23 cellular contexts compared by ENCODE assay signal in genomic region chr9:97059661-97060060, GRCh38. TPM values are rescaled to one million over a fixed set of nuclear protein-coding genes. Genes with fewer than 3 reads are reported as not detected.
DNase-seq lines count a peak whose midpoint lies in the region; ATAC-seq and TF ChIP-seq lines count a peak whose summit lies in the region.
"Had no signal": no experiment of that assay in that cellular context is flagged by ENCODE, and none has a peak within 500 bp of the region (broad histone marks: within the 10 kb centered on the region; RNA-seq: fewer than 3 reads in every experiment).

No MANE protein-coding gene starts in this region.

- peak overlapping the region; percentile 84 for H3K9ac ChIP-seq in mammary epithelial cell (ENCODE audit: insufficient read depth, low read length)
- H3K9ac ChIP-seq in smooth muscle cell (ENCODE audit: low read depth), result no peak overlapping the region

- 11% methylated on average over 2 of the region's 2 CpGs for WGBS in mammary epithelial cell (ENCODE audit: low coverage, missing lambda C conversion rate)
- 63% methylated on average over 2 of the region's 2 CpGs for WGBS in smooth muscle cell (ENCODE audit: low lambda C conversion rate)

- H3K4me3 Mint-ChIP-seq in activated naive CD4-positive, alpha-beta T cell treated with anti-CD3 and anti-CD28 coated beads, Interleukin-2, amount 50 U/mL, for 24 hours, result no peak overlapping the region
- H3K4me3 Mint-ChIP-seq in CD4-positive, alpha-beta T cell, result no peak overlapping the region
- H3K4me3 Mint-ChIP-seq: activated CD4-positive, alpha-beta T cell treated with anti-CD3 and anti-CD28 coated beads, Interleukin-2, amount 10 ng/mL, durations not matched to agents 24 days and 14 days; stimulated activated memory B cell treated with anti-CD40 and anti-IgM and Interleukin-4, amounts not matched to agents 10 μg/mL and 1 μg/mL and 100 μg/mL, for 72 hours had no signal

- H3K27ac Mint-ChIP-seq in activated naive CD4-positive, alpha-beta T cell treated with anti-CD3 and anti-CD28 coated beads, Interleukin-2, amount 50 U/mL, for 24 hours, result peak overlapping the region; percentile 87
- no peak overlapping the region for H3K27ac Mint-ChIP-seq in CD4-positive, alpha-beta T cell
- H3K27ac Mint-ChIP-seq: activated CD4-positive, alpha-beta T cell treated with anti-CD3 and anti-CD28 coated beads, Interleukin-2, amount 10 ng/mL, durations not matched to agents 24 days and 14 days; stimulated activated memory B cell treated with anti-CD40 and anti-IgM and Interleukin-4, amounts not matched to agents 10 μg/mL and 1 μg/mL and 100 μg/mL, for 72 hours had no signal

- in situ Hi-C loops in mammary epithelial cell (cut with MboI; ENCODE audit: low sequenced_read_pairs in 2 of 2), result no loop called here

- H3K27ac ChIP-seq in mammary epithelial cell (ENCODE audit: insufficient read depth, low read depth, low read length), result peak overlapping the region; percentile 98
- peak overlapping the region; percentile 58 for H3K27ac ChIP-seq in smooth muscle cell (ENCODE audit: low read depth)
- no peak overlapping the region for H3K27ac ChIP-seq in vagina
- no peak overlapping the region for H3K27ac ChIP-seq in CD4-positive, alpha-beta T cell (ENCODE audit: low read depth, low read length)
- H3K27ac ChIP-seq: brain microvascular endothelial cell, C4-2B, coronary artery, gastroesophageal sphincter, right atrium auricular region, transverse colon had no signal

- H3K4me1 ChIP-seq in mammary epithelial cell (ENCODE audit: insufficient read depth, low read length), result peaks cover 29% of the 10 kb centered on the region
- no peaks in the 10 kb centered on the region for H3K4me1 ChIP-seq in smooth muscle cell (ENCODE audit: low read depth)
- no peaks in the 10 kb centered on the region for H3K4me1 ChIP-seq in vagina
- H3K4me1 ChIP-seq: gastroesophageal sphincter, right atrium auricular region, transverse colon had no signal

- H3K4me2 ChIP-seq in mammary epithelial cell (ENCODE audit: insufficient read depth, low read depth, low read length), result peak overlapping the region; percentile 49
- H3K4me2 ChIP-seq in smooth muscle cell, result no peak overlapping the region

- H3K36me3 Mint-ChIP-seq in activated naive CD4-positive, alpha-beta T cell treated with anti-CD3 and anti-CD28 coated beads, Interleukin-2, amount 50 U/mL, for 24 hours, result no peaks in the 10 kb centered on the region
- no peaks in the 10 kb centered on the region for H3K36me3 Mint-ChIP-seq in CD4-positive, alpha-beta T cell (ENCODE audit: low read depth)
- H3K36me3 Mint-ChIP-seq: stimulated activated memory B cell treated with anti-CD40 and anti-IgM and Interleukin-4, amounts not matched to agents 10 μg/mL and 1 μg/mL and 100 μg/mL, for 72 hours had no signal

- no peak for ATAC-seq in CD4-positive, alpha-beta T cell (ENCODE audit: poor library complexity)
- ATAC-seq: gastroesophageal sphincter; Panc1; stimulated activated memory B cell treated with anti-CD40 and anti-IgM and Interleukin-4, amounts not matched to agents 10 μg/mL and 1 μg/mL and 100 μg/mL, for 72 hours had no signal

- POLR2A ChIA-PET in CD4-positive, alpha-beta T cell (lab: Charles Lee), result no interaction called here

- no peaks in the 10 kb centered on the region for H4K20me1 ChIP-seq in mammary epithelial cell (ENCODE audit: insufficient read depth, low read length)
- H4K20me1 ChIP-seq in smooth muscle cell (ENCODE audit: low read depth), result no peaks in the 10 kb centered on the region

- no peaks in the 10 kb centered on the region for H3K27me3 ChIP-seq in mammary epithelial cell (ENCODE audit: insufficient read depth, low read length)
- H3K27me3 ChIP-seq in smooth muscle cell (ENCODE audit: low read depth), result no peaks in the 10 kb centered on the region
- no peaks in the 10 kb centered on the region for H3K27me3 ChIP-seq in vagina
- no peaks in the 10 kb centered on the region for H3K27me3 ChIP-seq in CD4-positive, alpha-beta T cell (ENCODE audit: control insufficient read depth, insufficient read depth, low read length)
- H3K27me3 ChIP-seq: brain microvascular endothelial cell, right atrium auricular region had no signal

- H3K36me3 ChIP-seq in mammary epithelial cell (ENCODE audit: insufficient read depth, low read length), result no peaks in the 10 kb centered on the region
- H3K36me3 ChIP-seq in smooth muscle cell (ENCODE audit: low read depth), result no peaks in the 10 kb centered on the region
- H3K36me3 ChIP-seq in vagina, result no peaks in the 10 kb centered on the region
- H3K36me3 ChIP-seq: brain microvascular endothelial cell, gastroesophageal sphincter, right atrium auricular region, transverse colon had no signal

- no peaks in the 10 kb centered on the region for H3K79me2 ChIP-seq in mammary epithelial cell (ENCODE audit: insufficient read depth, low read length)
- no peaks in the 10 kb centered on the region for H3K79me2 ChIP-seq in smooth muscle cell (ENCODE audit: low read depth)

- no peaks in the 10 kb centered on the region for H3K9me3 Mint-ChIP-seq in activated naive CD4-positive, alpha-beta T cell treated with anti-CD3 and anti-CD28 coated beads, Interleukin-2, amount 50 U/mL, for 24 hours
- H3K9me3 Mint-ChIP-seq in CD4-positive, alpha-beta T cell, result no peaks in the 10 kb centered on the region
- H3K9me3 Mint-ChIP-seq: activated CD4-positive, alpha-beta T cell treated with anti-CD3 and anti-CD28 coated beads, Interleukin-2, amount 10 ng/mL, durations not matched to agents 24 days and 14 days; stimulated activated memory B cell treated with anti-CD40 and anti-IgM and Interleukin-4, amounts not matched to agents 10 μg/mL and 1 μg/mL and 100 μg/mL, for 72 hours had no signal

- H3F3A ChIP-seq in smooth muscle cell (ENCODE audit: low read depth), result no peaks in the 10 kb centered on the region

- H3K4me1 Mint-ChIP-seq in activated naive CD4-positive, alpha-beta T cell treated with anti-CD3 and anti-CD28 coated beads, Interleukin-2, amount 50 U/mL, for 24 hours, result peaks cover 12% of the 10 kb centered on the region
- no peaks in the 10 kb centered on the region for H3K4me1 Mint-ChIP-seq in CD4-positive, alpha-beta T cell (ENCODE audit: low read depth)
- H3K4me1 Mint-ChIP-seq: stimulated activated memory B cell treated with anti-CD40 and anti-IgM and Interleukin-4, amounts not matched to agents 10 μg/mL and 1 μg/mL and 100 μg/mL, for 72 hours had no signal

- no TSS peak for BruUV-seq in mammary epithelial cell (replicated peaks; lab: Mats Ljungman, UMichigan)

- H3K4me3 ChIP-seq in mammary epithelial cell (replicated peaks in 1 of 3; ENCODE audit: insufficient read depth in 1 of 3, low read depth in 2 of 3, low read length in 3 of 3), result no peak overlapping the region
- H3K4me3 ChIP-seq in smooth muscle cell, result no peak overlapping the region
- H3K4me3 ChIP-seq in vagina, result no peak overlapping the region
- H3K4me3 ChIP-seq: coronary artery, gastroesophageal sphincter, right atrium auricular region, transverse colon had no signal

- dilution Hi-C loops in mammary epithelial cell (cut with HindIII; ENCODE audit: low sequenced_read_pairs), result no loop called here

- no peak for DNase-seq in activated naive CD4-positive, alpha-beta T cell (lab: John Stamatoyannopoulos, UW)
- DNase-seq in LHCN-M2 (ENCODE audit: low read depth) (peak; percentile 11), mammary epithelial cell (peak; percentile 98), smooth muscle cell (lab: John Stamatoyannopoulos, UW; ENCODE audit: unreplicated experiment) (no peak), vagina (ENCODE audit: extremely low spot score in 2 of 2) (no peak), T-helper 1 cell (no peak)
- no peak for DNase-seq in CD4-positive, alpha-beta T cell
- DNase-seq: activated CD4-positive, alpha-beta T cell treated with anti-CD3 and anti-CD28 coated beads, Interleukin-2, amount 10 ng/mL, durations not matched to agents 24 days and 14 days; activated T-cell treated with anti-CD3 and anti-CD28 coated beads, Interleukin-2, amount 50 U/mL, for 1 hour; brain microvascular endothelial cell; DMS79 treated with DMSO at 0.1 percent for 48 hours; H7; NCI-H1048; NCI-H69; stimulated activated CD4-positive, alpha-beta T cell treated with anti-CD3 and anti-CD28 coated beads, Interleukin-15, amount 100 ng/mL, for 24 hours; transverse colon had no signal

- H2AFZ ChIP-seq in mammary epithelial cell (ENCODE audit: low read depth, low read length) (peak overlapping the region; percentile 25), smooth muscle cell (ENCODE audit: low read depth) (no peak overlapping the region)

- CTCF ChIA-PET in mammary epithelial cell (lab: Charles Lee; ENCODE audit: low non-redundant PET), result no interaction called here
- CTCF ChIA-PET in CD4-positive, alpha-beta T cell (lab: Charles Lee), result no interaction called here

- TF ChIP-seq CTCF in mammary epithelial cell (conservative IDR thresholded peaks at IDR 0.05 in 1 of 2, IDR thresholded peaks at IDR 0.05 in 1 of 2; ENCODE audit: extremely low read depth in 1 of 2, insufficient read depth in 1 of 2, low read depth in 1 of 2, low read length in 2 of 2) (no peak), smooth muscle cell (IDR thresholded peaks at IDR 0.05; ENCODE audit: borderline replicate concordance, insufficient read depth, poor library complexity, severe bottlenecking) (no peak), vagina (IDR thresholded peaks at IDR 0.05) (no peak)
- TF ChIP-seq CTCF in CD4-positive, alpha-beta T cell (IDR thresholded peaks at IDR 0.05), result no peak

- intact Hi-C loops in mammary epithelial cell (cut with micrococcal nuclease) (no loop called here), vagina (cut with DNase I) (no loop called here)
- intact Hi-C loops in CD4-positive, alpha-beta T cell (cut with DNase I, micrococcal nuclease), result no loop called here

- TF ChIP-seq POLR2A in vagina (IDR thresholded peaks at IDR 0.05), result no peak

- H3K9me3 ChIP-seq in mammary epithelial cell (replicated peaks; ENCODE audit: insufficient read depth, low read length) (no peaks in the 10 kb centered on the region), smooth muscle cell (replicated peaks; ENCODE audit: low read depth) (no peaks in the 10 kb centered on the region), vagina (no peaks in the 10 kb centered on the region)
- no peaks in the 10 kb centered on the region for H3K9me3 ChIP-seq in CD4-positive, alpha-beta T cell (ENCODE audit: control insufficient read depth, low read length)
- H3K9me3 ChIP-seq: gastroesophageal sphincter, right atrium auricular region, transverse colon had no signal

- peaks cover 5% of the 10 kb centered on the region for H3K27me3 Mint-ChIP-seq in activated naive CD4-positive, alpha-beta T cell treated with anti-CD3 and anti-CD28 coated beads, Interleukin-2, amount 50 U/mL, for 24 hours
- peaks cover 11% of the 10 kb centered on the region for H3K27me3 Mint-ChIP-seq in CD4-positive, alpha-beta T cell

RNA-seq across cellular contexts. Expression of gene CTSV, which starts 20.7 kb away (rescaled TPM):
- 8.1 and 12.2 TPM in 2 replicates for total RNA-seq in LHCN-M2 (2014; rRNA removed)
- 5.0 TPM for polyA plus RNA-seq in LHCN-M2 (2012)
- 100 to 1,000 TPM in 1 of 2 donors, 10 to 100 TPM in 1; 22.2 to 101 TPM for total RNA-seq in mammary epithelial cell
- polyA plus RNA-seq in mammary epithelial cell, result 188 TPM
- 68.3 TPM for polyA minus RNA-seq in mammary epithelial cell
- 21.6 and 29.4 TPM in 2 replicates for total RNA-seq in smooth muscle cell
- 4.5 and 25.3 TPM in 2 replicates for polyA plus RNA-seq in smooth muscle cell
- 1.5 TPM for total RNA-seq in vagina
- total RNA-seq in CD4-positive, alpha-beta T cell, result under 1 TPM in 1 of 2 experiments, not detected in 1; 0.11 TPM
- total RNA-seq: right atrium auricular region had no signal

Comparison
In these comparisons a context has a peak if more than half of its experiments do, and no peak if none do; other contexts are left out.
1. DNase-seq: peak in LHCN-M2 (single experiment) and mammary epithelial cell (single experiment); none in activated naive CD4-positive, alpha-beta T cell (0 of 4), smooth muscle cell (single experiment), vagina (0 of 2), CD4-positive, alpha-beta T cell (0 of 10) and T-helper 1 cell (0 of 5).
2. H3K27ac ChIP-seq: peak in mammary epithelial cell (single experiment) and smooth muscle cell (single experiment); none in vagina (single experiment) and CD4-positive, alpha-beta T cell (single experiment).